ENCODE assay signal across 8 cellular contexts in the genomic region with DNA sequence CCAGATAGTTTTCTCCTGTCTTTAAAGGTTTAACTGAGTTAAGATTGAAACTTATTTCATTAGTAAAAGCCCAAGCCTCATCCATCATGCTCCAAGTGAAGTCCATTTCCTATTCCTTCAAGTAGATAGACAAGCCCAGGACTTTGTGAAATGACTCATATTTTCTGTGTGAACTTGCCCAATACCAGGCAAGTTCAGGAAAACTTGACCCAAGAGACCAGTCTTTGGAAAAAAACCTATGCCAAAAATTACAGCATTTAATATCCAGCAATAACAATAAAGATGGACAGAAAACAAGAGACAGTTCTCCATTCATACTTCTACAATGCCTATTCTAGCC. TPM values are rescaled to one million over a fixed set of nuclear protein-coding genes. Genes with fewer than 3 reads are reported as not detected.
DNase-seq lines count a peak whose midpoint lies in the region; ATAC-seq and TF ChIP-seq lines count a peak whose summit lies in the region.

No MANE protein-coding gene starts in this region.

- peaks cover 7% of the 10 kb centered on the region for H3K27me3 Mint-ChIP-seq in Calu3 (ENCODE audit: unreplicated experiment)

- CTCF ChIA-PET in Calu3 (lab: Charles Lee) = interaction anchor here (1.2 to 2.1 kb wide), 2 partner anchors 16 to 26 kb away, joined by 4 to 5 read pairs; a partner anchor contains a TSS

- intact Hi-C loops in Calu3 (cut with micrococcal nuclease; ENCODE audit: unreplicated experiment) = no loop called here
- intact Hi-C loops in esophagus muscularis mucosa (cut with DNase I) = no loop called here

- H3K9me3 ChIP-seq in Peyer's patch = no peaks in the 10 kb centered on the region
- no peaks in the 10 kb centered on the region for H3K9me3 ChIP-seq in esophagus muscularis mucosa

- H3K9me3 Mint-ChIP-seq in Calu3 (ENCODE audit: low read depth, unreplicated experiment) = no peaks in the 10 kb centered on the region

- no peak for TF ChIP-seq EP300 in esophagus muscularis mucosa (IDR thresholded peaks at IDR 0.05)

- ATAC-seq in omental fat pad (ENCODE audit: low FRiP score) (peak; percentile 62), GM18873 (IDR thresholded peaks at IDR 0.05; ENCODE audit: low FRiP score, unreplicated experiment) (no peak), HG03460 (IDR thresholded peaks at IDR 0.05; ENCODE audit: unreplicated experiment) (no peak), GM21390 (IDR thresholded peaks at IDR 0.05; ENCODE audit: unreplicated experiment) (no peak)

- BruUV-seq in Calu3 (replicated peaks; lab: Mats Ljungman, UMichigan) = no TSS peak

- H3K27ac ChIP-seq in Peyer's patch (peak overlapping the region; percentile 75 to 90 (median 78)), esophagus muscularis mucosa (replicated peaks in 1 of 4) (peak overlapping the region; percentile 73 to 83 (median 78))

- no peak for TF ChIP-seq POLR2A in Peyer's patch (IDR thresholded peaks at IDR 0.05)
- TF ChIP-seq POLR2A in esophagus muscularis mucosa (IDR thresholded peaks at IDR 0.05; ENCODE audit: low read depth) = no peak

- peaks cover 6% of the 10 kb centered on the region for H3K4me1 Mint-ChIP-seq in Calu3 (ENCODE audit: low read depth, unreplicated experiment)

- H3K27ac Mint-ChIP-seq in Calu3 (ENCODE audit: unreplicated experiment) = peak overlapping the region; percentile 97

- H3K27me3 ChIP-seq in Peyer's patch (no peaks in the 10 kb centered on the region), esophagus muscularis mucosa (no peaks in the 10 kb centered on the region)

- peak overlapping the region; percentile 99 for H3K4me3 Mint-ChIP-seq in Calu3 (ENCODE audit: low read depth, unreplicated experiment)

- no peak for TF ChIP-seq CTCF in Calu3 (IDR thresholded peaks at IDR 0.05; ENCODE audit: unreplicated experiment)
- TF ChIP-seq CTCF in Peyer's patch (IDR thresholded peaks at IDR 0.05) = no peak
- no peak for TF ChIP-seq CTCF in esophagus muscularis mucosa (IDR thresholded peaks at IDR 0.05)
- no peak for TF ChIP-seq CTCF in omental fat pad (IDR thresholded peaks at IDR 0.05)

- peaks cover 18% of the 10 kb centered on the region for H3K36me3 Mint-ChIP-seq in Calu3 (ENCODE audit: insufficient read depth, unreplicated experiment)

- peak overlapping the region; percentile 69 to 76 (median 72) for H3K4me3 ChIP-seq in Peyer's patch
- peak overlapping the region; percentile 69 to 92 (median 84) for H3K4me3 ChIP-seq in esophagus muscularis mucosa

- H3K4me1 ChIP-seq in Peyer's patch = peaks cover 0 to 8% (median 6%) of the 10 kb centered on the region in 4 donors
- H3K4me1 ChIP-seq in esophagus muscularis mucosa = peaks cover 7 to 21% (median 17%) of the 10 kb centered on the region in 4 donors

- DNase-seq in Calu3 = no peak
- no peak for DNase-seq in Peyer's patch
- no peak for DNase-seq in esophagus muscularis mucosa (ENCODE audit: extremely low spot score)
- DNase-seq in omental fat pad (ENCODE audit: low spot score) = no peak
- no peak for DNase-seq in HuH-7 (ENCODE audit: low spot score)

- no peaks in the 10 kb centered on the region for H3K36me3 ChIP-seq in Peyer's patch
- H3K36me3 ChIP-seq in esophagus muscularis mucosa = peaks cover 0 to 5% (median under 1%) of the 10 kb centered on the region in 4 donors

RNA-seq across cellular contexts. Expression of a gene that starts 0.4 kb away (rescaled TPM):
- 27.1 and 29.5 TPM in 2 replicates for total RNA-seq in Calu3 (2022)
- 10 to 100 TPM in 3 of 4 donors, 1 to 10 TPM in 1; 8.3 to 96.6 (median 22.0) TPM for total RNA-seq in Peyer's patch
- total RNA-seq in esophagus muscularis mucosa = 10 to 100 TPM; 28.5 to 59.2 (median 41.8) TPM
- total RNA-seq in omental fat pad = 10 to 100 TPM; 14.4 to 26.9 (median 20.0) TPM

RNA-seq across cellular contexts. Expression of a gene that starts 25.7 kb away (rescaled TPM):
- 242 and 276 TPM in 2 replicates for total RNA-seq in Calu3 (2022)
- 10 to 100 TPM; 21.1 to 64.5 (median 41.5) TPM for total RNA-seq in Peyer's patch
- total RNA-seq in esophagus muscularis mucosa = 100 to 1,000 TPM; 111 to 120 (median 116) TPM
- total RNA-seq in omental fat pad = 10 to 100 TPM; 54.8 to 84.8 (median 71.2) TPM

RNA-seq across cellular contexts. Expression of a gene that starts 37.3 kb away (rescaled TPM):
- 27.8 and 31.9 TPM in 2 replicates for total RNA-seq in Calu3 (2022)
- total RNA-seq in Peyer's patch = 10 to 100 TPM in 1 of 4 donors, 1 to 10 TPM in 3; 4.0 to 21.5 (median 6.8) TPM
- 10 to 100 TPM; 22.4 to 37.1 (median 30.6) TPM for total RNA-seq in esophagus muscularis mucosa
- 10 to 100 TPM; 15.3 to 33.1 (median 25.1) TPM for total RNA-seq in omental fat pad
